Comparison of ENCODE assay signal across 20 cellular contexts in genomic region chr4:99649778-99650177, GRCh38. TPM values are rescaled to one million over a fixed set of nuclear protein-coding genes. Genes with fewer than 3 reads are reported as not detected.
"Had no signal": no experiment of that assay in that cellular context is flagged by ENCODE, and none has a peak within 500 bp of the region (broad histone marks: within the 10 kb centered on the region; RNA-seq: fewer than 3 reads in every experiment).

No MANE protein-coding gene starts in this region.

- H3K9me3 ChIP-seq: prostate gland, right lobe of liver, transverse colon, vagina had no signal

- H3K9me3 Mint-ChIP-seq: activated CD4-positive, alpha-beta T cell treated with anti-CD3 and anti-CD28 coated beads, Interleukin-2, amount 10 ng/mL, durations not matched to agents 24 days and 14 days; activated CD8-positive, alpha-beta T cell treated with anti-CD3 and anti-CD28 coated beads for 36 hours; activated T-helper 17 cell treated with anti-CD3 and anti-CD28 coated beads, Interleukin-2, amount 50 U/mL, for 72 hours had no signal

- H3K27me3 Mint-ChIP-seq: activated CD8-positive, alpha-beta T cell treated with anti-CD3 and anti-CD28 coated beads for 36 hours; activated T-helper 17 cell treated with anti-CD3 and anti-CD28 coated beads, Interleukin-2, amount 50 U/mL, for 72 hours had no signal

- H3K27ac ChIP-seq: prostate gland, right lobe of liver, transverse colon, vagina had no signal

- DNase-seq: activated CD4-positive, alpha-beta T cell treated with anti-CD3 and anti-CD28 coated beads, Interleukin-2, amount 10 ng/mL, durations not matched to agents 24 days and 14 days; activated CD8-positive, alpha-beta T cell treated with anti-CD3 and anti-CD28 coated beads for 36 hours; activated naive CD4-positive, alpha-beta T cell; activated T-cell treated with anti-CD3 and anti-CD28 coated beads, Interleukin-2, amount 50 U/mL, for 1 hour; anterior cingulate cortex; cortex of kidney; effector CD4-positive, alpha-beta T cell; left cardiac atrium; mesendoderm; nephron progenitor cell; right lobe of liver; stimulated activated CD8-positive, alpha-beta memory T cell treated with anti-CD3 and anti-CD28 coated beads, Interleukin-4, amount 100 ng/mL, for 48 hours; stimulated activated naive CD4-positive, alpha-beta T cell treated with Interleukin-2 at 50 U/mL for 16 hours; transverse colon had no signal

- H3K4me1 ChIP-seq: prostate gland, transverse colon, vagina had no signal

- H3K4me1 Mint-ChIP-seq: activated CD4-positive, alpha-beta T cell treated with anti-CD3 and anti-CD28 coated beads, Interleukin-2, amount 10 ng/mL, durations not matched to agents 24 days and 14 days; activated T-helper 17 cell treated with anti-CD3 and anti-CD28 coated beads, Interleukin-2, amount 50 U/mL, for 72 hours had no signal

- H3K4me3 ChIP-seq: prostate gland, right lobe of liver, transverse colon, vagina had no signal

- H3K36me3 ChIP-seq: prostate gland, right lobe of liver, transverse colon, vagina had no signal

- H3K4me3 Mint-ChIP-seq: activated CD4-positive, alpha-beta T cell treated with anti-CD3 and anti-CD28 coated beads, Interleukin-2, amount 10 ng/mL, durations not matched to agents 24 days and 14 days; activated CD8-positive, alpha-beta T cell treated with anti-CD3 and anti-CD28 coated beads for 36 hours; activated T-helper 17 cell treated with anti-CD3 and anti-CD28 coated beads, Interleukin-2, amount 50 U/mL, for 72 hours had no signal

- H3K27me3 ChIP-seq: right lobe of liver, transverse colon, vagina had no signal

- ATAC-seq: activated CD8-positive, alpha-beta T cell treated with anti-CD3 and anti-CD28 coated beads for 36 hours; activated T-helper 17 cell treated with anti-CD3 and anti-CD28 coated beads, Interleukin-2, amount 50 U/mL, for 72 hours; esophagus mucosa; left cardiac atrium had no signal

- H3K27ac Mint-ChIP-seq: activated CD4-positive, alpha-beta T cell treated with anti-CD3 and anti-CD28 coated beads, Interleukin-2, amount 10 ng/mL, durations not matched to agents 24 days and 14 days; activated CD8-positive, alpha-beta T cell treated with anti-CD3 and anti-CD28 coated beads for 36 hours; activated T-helper 17 cell treated with anti-CD3 and anti-CD28 coated beads, Interleukin-2, amount 50 U/mL, for 72 hours; nephron progenitor cell had no signal

RNA-seq across cellular contexts. Expression of gene C4orf54, which starts 7.8 kb away (rescaled TPM):
- total RNA-seq: activated CD4-positive, alpha-beta T cell treated with anti-CD3 and anti-CD28 coated beads, Interleukin-2, amount 10 ng/mL, durations not matched to agents 24 days and 14 days; activated CD8-positive, alpha-beta T cell treated with anti-CD3 and anti-CD28 coated beads for 36 hours; activated T-helper 17 cell treated with anti-CD3 and anti-CD28 coated beads, Interleukin-2, amount 50 U/mL, for 72 hours; esophagus mucosa; omental fat pad; T-helper 1 cell treated with Interleukin-12 subunit alpha and Interleukin-12 subunit beta and Interleukin-4 antibody, amounts not matched to agents 30 ng/mL and 1 ng/mL, for 36 hours; transverse colon; vagina had no signal
